ENCODE assay signal across 28 cellular contexts in the genomic region with DNA sequence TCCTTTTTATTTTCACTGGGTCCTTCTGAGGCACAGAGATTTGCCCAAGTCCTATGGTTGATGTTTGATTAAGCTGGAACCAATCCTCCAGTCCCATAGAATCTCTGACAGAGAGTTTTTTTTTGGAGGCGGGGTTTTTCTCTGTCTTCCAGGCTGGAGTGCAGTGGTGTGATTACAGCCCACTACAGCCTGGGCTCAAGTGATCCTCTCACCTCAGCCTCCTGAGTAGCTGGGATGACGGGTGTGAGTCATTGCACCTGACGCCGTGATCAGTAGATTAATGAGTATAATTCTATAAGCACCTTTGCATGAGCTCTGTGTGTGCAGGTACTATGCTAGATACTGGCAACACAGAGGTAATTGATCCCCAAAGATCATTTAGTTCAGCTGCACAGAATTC. TPM values are rescaled to one million over a fixed set of nuclear protein-coding genes. Genes with fewer than 3 reads are reported as not detected.
"Had no signal": no experiment of that assay in that cellular context is flagged by ENCODE, and none has a peak within 500 bp of the region (broad histone marks: within the 10 kb centered on the region; RNA-seq: fewer than 3 reads in every experiment).

No MANE protein-coding gene starts in this region.

- H3K36me3 ChIP-seq: brain microvascular endothelial cell, gastrocnemius medialis, heart left ventricle had no signal

- FAIRE-seq: astrocyte had no signal

- H3K4me1 ChIP-seq: gastrocnemius medialis, heart left ventricle had no signal

- H3K27ac ChIP-seq: brain microvascular endothelial cell, coronary artery, dorsolateral prefrontal cortex, gastrocnemius medialis, heart left ventricle had no signal

- H3K27me3 ChIP-seq: gastrocnemius medialis had no signal

- DNase-seq: activated CD4-positive, alpha-beta memory T cell treated with anti-CD3 and anti-CD28 coated beads, Interleukin-2, amount 10 ng/mL, durations not matched to agents 7 days and 5 days; activated CD4-positive, alpha-beta T cell treated with anti-CD3 and anti-CD28 coated beads for 1 hour; activated CD4-positive, alpha-beta T cell treated with anti-CD3 and anti-CD28 coated beads for 4 hours; activated CD4-positive, alpha-beta T cell treated with anti-CD3 and anti-CD28 coated beads, Interleukin-2, amount 10 ng/mL, durations not matched to agents 7 days and 5 days; activated CD4-positive, alpha-beta T cell treated with anti-CD3 and anti-CD28 coated beads, Interleukin-2, amount 50 U/mL, for 4 hours; activated effector memory CD4-positive, alpha-beta T cell treated with Interleukin-2 at 50 U/mL for 16 hours; activated gamma-delta T cell treated with Interleukin-2 at 50 U/mL for 16 hours; activated naive CD4-positive, alpha-beta T cell treated with anti-CD3 and anti-CD28 coated beads, Interleukin-2, amount 50 U/mL, for 16 hours; activated naive CD4-positive, alpha-beta T cell treated with Interleukin-2 at 50 U/mL for 16 hours; activated T-cell treated with anti-CD3 and anti-CD28 coated beads, Interleukin-2, amount 50 U/mL, for 4 hours; amniotic stem cell; anterior cingulate cortex; brain microvascular endothelial cell; dorsolateral prefrontal cortex; effector memory CD4-positive, alpha-beta T cell; endodermal cell; foreskin fibroblast; gastrocnemius medialis; glutamatergic neuron; heart left ventricle; T-helper 2 cell had no signal

- H3K4me3 ChIP-seq: coronary artery, dorsolateral prefrontal cortex, gastrocnemius medialis, heart left ventricle had no signal

- H3K9me3 ChIP-seq: gastrocnemius medialis, heart left ventricle had no signal

- ATAC-seq: activated T-cell treated with anti-CD3 and anti-CD28 coated beads, Interleukin-2, amount 50 U/mL, for 4 hours; activated T-helper 17 cell treated with anti-CD3 and anti-CD28 coated beads, Interleukin-2, amount 50 U/mL, for 72 hours; esophagus mucosa; gastrocnemius medialis; heart left ventricle; WTC11 had no signal

RNA-seq across cellular contexts. Expression of a gene that starts 15.3 kb away (rescaled TPM):
- total RNA-seq: activated CD4-positive, alpha-beta memory T cell treated with anti-CD3 and anti-CD28 coated beads, Interleukin-2, amount 10 ng/mL, durations not matched to agents 7 days and 5 days; activated CD4-positive, alpha-beta T cell treated with anti-CD3 and anti-CD28 coated beads, Interleukin-2, amount 10 ng/mL, durations not matched to agents 7 days and 5 days; bronchial epithelial cell; endodermal cell; esophagus mucosa; gastrocnemius medialis had no signal

RNA-seq across cellular contexts. Expression of a gene that starts 47.5 kb away (rescaled TPM):
- total RNA-seq: cardiac septum had no signal
